13 cellular contexts compared by ENCODE assay signal in the genomic region with DNA sequence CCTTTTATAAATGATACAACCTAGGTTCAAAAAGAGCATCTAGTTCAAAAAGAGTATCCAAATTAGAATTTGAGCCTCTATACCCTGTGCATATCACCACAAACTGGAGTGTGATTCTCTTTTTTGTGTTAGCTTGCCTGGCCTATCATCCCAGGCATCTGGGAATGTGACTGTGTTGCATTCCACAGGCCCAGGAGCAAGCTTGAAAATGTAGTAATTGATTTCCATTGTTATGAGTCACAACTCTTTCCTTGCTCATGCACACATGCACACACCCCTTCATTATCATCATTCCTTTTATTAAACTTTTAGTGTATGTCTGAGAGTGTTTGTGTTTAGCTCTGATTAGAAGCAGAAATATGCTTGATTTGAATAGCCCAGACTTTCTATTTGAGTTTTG.
DNase-seq lines count a peak whose midpoint lies in the region; ATAC-seq and FAIRE-seq lines count a peak whose summit lies in the region.
"Had no signal": no experiment of that assay in that cellular context is flagged by ENCODE, and none has a peak within 500 bp of the region (broad histone marks: within the 10 kb centered on the region; RNA-seq: fewer than 3 reads in every experiment).

No MANE protein-coding gene starts in this region.

- peak; percentile 51 for DNase-seq in H4 (ENCODE audit: low spot score)
- DNase-seq in RCC 7860 (ENCODE audit: low spot score) = peak; percentile 49
- DNase-seq in fibroblast of peridontal ligament (ENCODE audit: extremely low read depth) = peak; percentile 78
- DNase-seq in pulmonary artery endothelial cell (ENCODE audit: low read depth, low spot score) = peak; percentile 45
- DNase-seq in aorta = no peak
- no peak for DNase-seq in NCI-H2107 treated with DMSO at 0.1 percent for 48 hours (lab: John Stamatoyannopoulos, UW; ENCODE audit: unreplicated experiment)
- DNase-seq: activated T-cell treated with anti-CD3 and anti-CD28 coated beads, Interleukin-2, amount 50 U/mL, for 72 hours; erythroblast; Right ventricle myocardium superior; stimulated activated naive CD4-positive, alpha-beta T cell had no signal

- H3K4me3 ChIP-seq in aorta (ENCODE audit: low read length in 2 of 2) = no peak overlapping the region

- intact Hi-C loops in aorta (cut with DNase I) = no loop called here

- FAIRE-seq in RCC 7860 (lab: Jason Lieb, UNC) = peak; percentile 79

- H3K27ac ChIP-seq in aorta (ENCODE audit: low read depth in 1 of 2, low read length in 2 of 2) = no peak overlapping the region
- H3K27ac ChIP-seq: neutrophil had no signal

- H3K4me1 ChIP-seq in aorta (ENCODE audit: control insufficient read depth in 1 of 2, insufficient read depth in 2 of 2, low read length in 2 of 2) = no peaks in the 10 kb centered on the region

- H3K9me3 ChIP-seq in aorta (ENCODE audit: control insufficient read depth, low read length) = no peaks in the 10 kb centered on the region
- H3K9me3 ChIP-seq: neutrophil had no signal

- H3K36me3 ChIP-seq in aorta (ENCODE audit: control insufficient read depth in 1 of 2, insufficient read depth in 2 of 2, low read length in 1 of 2) = peaks cover 0 to 3% of the 10 kb centered on the region in 2 donors

- ATAC-seq in HG02938 (IDR thresholded peaks at IDR 0.05; ENCODE audit: unreplicated experiment) (no peak), GM21423 (IDR thresholded peaks at IDR 0.05; ENCODE audit: unreplicated experiment) (no peak), aorta (ENCODE audit: low FRiP score) (no peak)
- ATAC-seq: activated T-cell treated with anti-CD3 and anti-CD28 coated beads, Interleukin-2, amount 50 U/mL, for 72 hours had no signal

- H3K27me3 ChIP-seq in aorta (ENCODE audit: control insufficient read depth in 1 of 2, insufficient read depth in 2 of 2, low read length in 1 of 2) = no peaks in the 10 kb centered on the region
- H3K27me3 ChIP-seq: neutrophil had no signal

Comparison
In these comparisons a context has a peak if more than half of its experiments do, and no peak if none do; other contexts are left out.
1. DNase-seq: peak in H4 (single experiment), RCC 7860 (single experiment), fibroblast of peridontal ligament (single experiment) and pulmonary artery endothelial cell (single experiment); none in aorta (0 of 2) and NCI-H2107 treated with DMSO at 0.1 percent for 48 hours (single experiment).